In genomic region chr16:165539-166374, GRCh38 we compare ENCODE assay signal across 1 cellular context.
TF ChIP-seq lines count a peak whose summit lies in the region.

A gene with protein sequence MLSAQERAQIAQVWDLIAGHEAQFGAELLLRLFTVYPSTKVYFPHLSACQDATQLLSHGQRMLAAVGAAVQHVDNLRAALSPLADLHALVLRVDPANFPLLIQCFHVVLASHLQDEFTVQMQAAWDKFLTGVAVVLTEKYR (plus strand): TSS chr16:165978. CDS start chr16:165998, 20 bp downstream.

TF ChIP-seq in HepG2, 621 proteins besides CTCF, POLR2A, EP300 and RAD21:
- TF ChIP-seq ZNF777 (CRISPR knock-in tag; IDR thresholded peaks at IDR 0.05), result no peak
- peak; percentile 81 for TF ChIP-seq EZH2 (conservative IDR thresholded peaks at IDR 0.05; ENCODE audit: low read depth, low read length)
- no peak for TF ChIP-seq AFF4 (CRISPR knock-in tag; IDR thresholded peaks at IDR 0.05)
- no peak for TF ChIP-seq NR3C1 (CRISPR knock-in tag; IDR thresholded peaks at IDR 0.05)
- TF ChIP-seq TFDP2 (CRISPR knock-in tag; IDR thresholded peaks at IDR 0.05), result no peak
- 0 out of 2 replicates have a peak, but pooled peaks have one; percentile 37 for TF ChIP-seq KDM5B (CRISPR knock-in tag; IDR thresholded peaks at IDR 0.05; ENCODE audit: borderline replicate concordance)
- TF ChIP-seq MTF2 (CRISPR knock-in tag; IDR thresholded peaks at IDR 0.05; ENCODE audit: borderline replicate concordance), result peak; percentile 31; the same call in 1 of the 2 replicates
- TF ChIP-seq ZNF281 (CRISPR knock-in tag; IDR thresholded peaks at IDR 0.05; ENCODE audit: borderline replicate concordance), result no peak
- TF ChIP-seq SUZ12 (IDR thresholded peaks at IDR 0.05; ENCODE audit: low read depth, low read length), result no peak
TF ChIP-seq in HepG2: peak in this region for 3.
